8 cellular contexts compared by ENCODE assay signal in the genomic region with DNA sequence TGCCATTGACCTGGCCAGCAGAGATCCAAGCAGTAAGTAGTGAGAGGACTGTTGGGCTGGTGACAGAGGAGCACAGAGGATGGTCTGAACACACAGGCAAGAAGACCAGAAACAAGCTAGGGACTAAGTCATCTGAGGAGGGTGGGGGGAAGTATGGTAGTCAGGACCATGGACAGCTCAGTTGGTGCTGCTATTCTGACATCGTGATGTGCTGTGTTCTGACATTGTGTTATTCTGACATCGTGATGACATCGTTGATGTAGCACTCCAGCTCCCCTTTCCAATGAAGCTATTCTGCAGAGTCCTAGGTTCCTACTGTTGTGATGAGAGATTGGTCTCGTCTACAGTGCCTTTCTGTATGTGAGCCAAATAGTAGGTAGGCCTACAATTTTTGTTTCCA. TPM values are rescaled to one million over a fixed set of nuclear protein-coding genes. Genes with fewer than 3 reads are reported as not detected.
A peak's percentile ranks its signal among the peaks of the same experiment; 100 is the strongest.
DNase-seq lines count a peak whose midpoint lies in the region; ATAC-seq and TF ChIP-seq lines count a peak whose summit lies in the region.

No MANE protein-coding gene starts in this region.

- H3K9me3 ChIP-seq in endodermal cell (ENCODE audit: control insufficient read depth, low read length) = no peaks in the 10 kb centered on the region

- no peaks in the 10 kb centered on the region for H3K9me3 Mint-ChIP-seq in WTC11
- no peaks in the 10 kb centered on the region for H3K9me3 Mint-ChIP-seq in endodermal cell
- no peaks in the 10 kb centered on the region for H3K9me3 Mint-ChIP-seq in neural crest cell

- no peak for TF ChIP-seq CTCF in WTC11 (IDR thresholded peaks at IDR 0.05)
- TF ChIP-seq CTCF in endodermal cell (conservative IDR thresholded peaks at IDR 0.05) = no peak
- TF ChIP-seq CTCF in neural crest cell (conservative IDR thresholded peaks at IDR 0.05) = no peak

- H3K4me1 ChIP-seq in endodermal cell (ENCODE audit: control insufficient read depth, insufficient read depth, low read length) = no peaks in the 10 kb centered on the region

- POLR2A ChIA-PET in WTC11 (lab: Charles Lee) = no interaction called here

- H3K4me1 Mint-ChIP-seq in WTC11 (no peaks in the 10 kb centered on the region), endodermal cell (no peaks in the 10 kb centered on the region), neural crest cell (no peaks in the 10 kb centered on the region)

- CTCF ChIA-PET in WTC11 (lab: Charles Lee) = interaction anchor here (0.7 to 0.9 kb wide), 3 partner anchors 9 to 358 kb away, joined by 3 to 5 read pairs (median 3); no protein-coding TSS in a partner anchor

- WGBS in endodermal cell (ENCODE audit: insufficient coverage in 1 of 2, insufficient read length in 1 of 2), 2 experiments = 0 to 40% methylated on average over 1 to 4 of the region's 4 CpGs

- H3K9ac ChIP-seq in endodermal cell (ENCODE audit: extremely low read depth, low read length, poor library complexity, severe bottlenecking) = no peak overlapping the region

- H3K4me3 ChIP-seq in endodermal cell (ENCODE audit: low read length) = no peak overlapping the region

- no peaks in the 10 kb centered on the region for H3K36me3 ChIP-seq in endodermal cell (ENCODE audit: control insufficient read depth, insufficient read depth, low read length)

- no peak overlapping the region for H3K27ac ChIP-seq in endodermal cell (ENCODE audit: low read depth, low read length)

- peak; percentile 91 for ATAC-seq in WTC11

- DNase-seq in D341Med (ENCODE audit: low spot score) (peak; percentile 12), HUDEP-2 (lab: John Stamatoyannopoulos, UW; ENCODE audit: unreplicated experiment in 76 of 76) (peak in 62 of 76 experiments; percentile 3 to 77 (median 37)), WTC11 (ENCODE audit: low spot score) (peak; percentile 72), endodermal cell (peak; percentile 90), neural crest cell (ENCODE audit: low read depth, low spot score) (peak; percentile 63), NCI-H2227 treated with DMSO at 0.1 percent for 48 hours (lab: John Stamatoyannopoulos, UW) (no peak), NCI-H345 (lab: John Stamatoyannopoulos, UW) (no peak), cerebellum (ENCODE audit: low spot score) (no peak)

- H3K4me3 Mint-ChIP-seq in WTC11 (no peak overlapping the region), endodermal cell (no peak overlapping the region), neural crest cell (no peak overlapping the region)

- H3K27ac Mint-ChIP-seq in WTC11 = no peak overlapping the region
- H3K27ac Mint-ChIP-seq in endodermal cell = no peak overlapping the region
- H3K27ac Mint-ChIP-seq in neural crest cell (ENCODE audit: unreplicated experiment) = no peak overlapping the region

- H3K27me3 Mint-ChIP-seq in WTC11 (ENCODE audit: low read depth) (no peaks in the 10 kb centered on the region; the same call in 1 of the 2 replicates), endodermal cell (ENCODE audit: insufficient read depth) (peaks cover 2% of the 10 kb centered on the region), neural crest cell (ENCODE audit: low read depth) (peaks cover 12% of the 10 kb centered on the region)

- H3K36me3 Mint-ChIP-seq in WTC11 (no peaks in the 10 kb centered on the region), endodermal cell (ENCODE audit: low read depth) (no peaks in the 10 kb centered on the region), neural crest cell (ENCODE audit: low read depth) (no peaks in the 10 kb centered on the region)

- H3K27me3 ChIP-seq in endodermal cell (ENCODE audit: control insufficient read depth, insufficient read depth, low read length, poor library complexity, severe bottlenecking) = peaks cover 8% of the 10 kb centered on the region

TF ChIP-seq in WTC11, 78 proteins besides CTCF, POLR2A, EP300 and RAD21 (continues in another document):
- TF ChIP-seq, protein P1, sequence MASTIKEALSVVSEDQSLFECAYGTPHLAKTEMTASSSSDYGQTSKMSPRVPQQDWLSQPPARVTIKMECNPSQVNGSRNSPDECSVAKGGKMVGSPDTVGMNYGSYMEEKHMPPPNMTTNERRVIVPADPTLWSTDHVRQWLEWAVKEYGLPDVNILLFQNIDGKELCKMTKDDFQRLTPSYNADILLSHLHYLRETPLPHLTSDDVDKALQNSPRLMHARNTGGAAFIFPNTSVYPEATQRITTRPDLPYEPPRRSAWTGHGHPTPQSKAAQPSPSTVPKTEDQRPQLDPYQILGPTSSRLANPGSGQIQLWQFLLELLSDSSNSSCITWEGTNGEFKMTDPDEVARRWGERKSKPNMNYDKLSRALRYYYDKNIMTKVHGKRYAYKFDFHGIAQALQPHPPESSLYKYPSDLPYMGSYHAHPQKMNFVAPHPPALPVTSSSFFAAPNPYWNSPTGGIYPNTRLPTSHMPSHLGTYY (CRISPR knock-in tag; IDR thresholded peaks at IDR 0.05) = no peak
- TF ChIP-seq GABPB1 (CRISPR knock-in tag; IDR thresholded peaks at IDR 0.05) = peak; percentile 37; the same call in 1 of the 2 replicates
- TF ChIP-seq, protein P2, sequence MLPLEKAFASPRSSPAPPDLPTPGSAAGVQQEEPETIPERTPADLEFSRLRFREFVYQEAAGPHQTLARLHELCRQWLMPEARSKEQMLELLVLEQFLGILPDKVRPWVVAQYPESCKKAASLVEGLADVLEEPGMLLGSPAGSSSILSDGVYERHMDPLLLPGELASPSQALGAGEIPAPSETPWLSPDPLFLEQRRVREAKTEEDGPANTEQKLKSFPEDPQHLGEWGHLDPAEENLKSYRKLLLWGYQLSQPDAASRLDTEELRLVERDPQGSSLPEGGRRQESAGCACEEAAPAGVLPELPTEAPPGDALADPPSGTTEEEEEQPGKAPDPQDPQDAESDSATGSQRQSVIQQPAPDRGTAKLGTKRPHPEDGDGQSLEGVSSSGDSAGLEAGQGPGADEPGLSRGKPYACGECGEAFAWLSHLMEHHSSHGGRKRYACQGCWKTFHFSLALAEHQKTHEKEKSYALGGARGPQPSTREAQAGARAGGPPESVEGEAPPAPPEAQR (CRISPR knock-in tag; IDR thresholded peaks at IDR 0.05) = no peak
- peak; percentile 87 for TF ChIP-seq NFE2L1 (CRISPR knock-in tag; IDR thresholded peaks at IDR 0.05)
- TF ChIP-seq HMGA2 (CRISPR knock-in tag; IDR thresholded peaks at IDR 0.05) = no peak
- TF ChIP-seq, protein P3, sequence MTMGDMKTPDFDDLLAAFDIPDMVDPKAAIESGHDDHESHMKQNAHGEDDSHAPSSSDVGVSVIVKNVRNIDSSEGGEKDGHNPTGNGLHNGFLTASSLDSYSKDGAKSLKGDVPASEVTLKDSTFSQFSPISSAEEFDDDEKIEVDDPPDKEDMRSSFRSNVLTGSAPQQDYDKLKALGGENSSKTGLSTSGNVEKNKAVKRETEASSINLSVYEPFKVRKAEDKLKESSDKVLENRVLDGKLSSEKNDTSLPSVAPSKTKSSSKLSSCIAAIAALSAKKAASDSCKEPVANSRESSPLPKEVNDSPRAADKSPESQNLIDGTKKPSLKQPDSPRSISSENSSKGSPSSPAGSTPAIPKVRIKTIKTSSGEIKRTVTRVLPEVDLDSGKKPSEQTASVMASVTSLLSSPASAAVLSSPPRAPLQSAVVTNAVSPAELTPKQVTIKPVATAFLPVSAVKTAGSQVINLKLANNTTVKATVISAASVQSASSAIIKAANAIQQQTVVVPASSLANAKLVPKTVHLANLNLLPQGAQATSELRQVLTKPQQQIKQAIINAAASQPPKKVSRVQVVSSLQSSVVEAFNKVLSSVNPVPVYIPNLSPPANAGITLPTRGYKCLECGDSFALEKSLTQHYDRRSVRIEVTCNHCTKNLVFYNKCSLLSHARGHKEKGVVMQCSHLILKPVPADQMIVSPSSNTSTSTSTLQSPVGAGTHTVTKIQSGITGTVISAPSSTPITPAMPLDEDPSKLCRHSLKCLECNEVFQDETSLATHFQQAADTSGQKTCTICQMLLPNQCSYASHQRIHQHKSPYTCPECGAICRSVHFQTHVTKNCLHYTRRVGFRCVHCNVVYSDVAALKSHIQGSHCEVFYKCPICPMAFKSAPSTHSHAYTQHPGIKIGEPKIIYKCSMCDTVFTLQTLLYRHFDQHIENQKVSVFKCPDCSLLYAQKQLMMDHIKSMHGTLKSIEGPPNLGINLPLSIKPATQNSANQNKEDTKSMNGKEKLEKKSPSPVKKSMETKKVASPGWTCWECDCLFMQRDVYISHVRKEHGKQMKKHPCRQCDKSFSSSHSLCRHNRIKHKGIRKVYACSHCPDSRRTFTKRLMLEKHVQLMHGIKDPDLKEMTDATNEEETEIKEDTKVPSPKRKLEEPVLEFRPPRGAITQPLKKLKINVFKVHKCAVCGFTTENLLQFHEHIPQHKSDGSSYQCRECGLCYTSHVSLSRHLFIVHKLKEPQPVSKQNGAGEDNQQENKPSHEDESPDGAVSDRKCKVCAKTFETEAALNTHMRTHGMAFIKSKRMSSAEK (CRISPR knock-in tag; IDR thresholded peaks at IDR 0.05; ENCODE audit: borderline replicate concordance) = no peak
- TF ChIP-seq GRHL2 (CRISPR knock-in tag; IDR thresholded peaks at IDR 0.05; ENCODE audit: insufficient replicate concordance, severe bottlenecking) = no peak
- peak; percentile 40; the same call in 1 of the 2 replicates for TF ChIP-seq CREM (CRISPR knock-in tag; IDR thresholded peaks at IDR 0.05)
- TF ChIP-seq, protein P4, sequence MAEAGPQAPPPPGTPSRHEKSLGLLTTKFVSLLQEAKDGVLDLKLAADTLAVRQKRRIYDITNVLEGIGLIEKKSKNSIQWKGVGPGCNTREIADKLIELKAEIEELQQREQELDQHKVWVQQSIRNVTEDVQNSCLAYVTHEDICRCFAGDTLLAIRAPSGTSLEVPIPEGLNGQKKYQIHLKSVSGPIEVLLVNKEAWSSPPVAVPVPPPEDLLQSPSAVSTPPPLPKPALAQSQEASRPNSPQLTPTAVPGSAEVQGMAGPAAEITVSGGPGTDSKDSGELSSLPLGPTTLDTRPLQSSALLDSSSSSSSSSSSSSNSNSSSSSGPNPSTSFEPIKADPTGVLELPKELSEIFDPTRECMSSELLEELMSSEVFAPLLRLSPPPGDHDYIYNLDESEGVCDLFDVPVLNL (CRISPR knock-in tag; IDR thresholded peaks at IDR 0.05; ENCODE audit: borderline replicate concordance, low read depth) = no peak
- no peak for TF ChIP-seq JAZF1 (CRISPR knock-in tag; IDR thresholded peaks at IDR 0.05)
- TF ChIP-seq ZNF138 (CRISPR knock-in tag; conservative IDR thresholded peaks at IDR 0.05) = no peak

RNA-seq across cellular contexts. Expression of a gene that starts 28.7 kb away (rescaled TPM):
- not detected in 3 replicates for total RNA-seq in WTC11 (2021)
- total RNA-seq in endodermal cell = under 1 TPM; 0.22 to 0.29 TPM
- 1.7 TPM for polyA plus RNA-seq in endodermal cell (2013, experiment 1 of 2)
- 2.2 TPM for polyA plus RNA-seq in endodermal cell (2013, experiment 2 of 2)
- total RNA-seq in neural crest cell = 0.86 and 0.93 TPM in 2 replicates
- total RNA-seq in cerebellum = 6.5 TPM

RNA-seq across cellular contexts. Expression of a gene that starts 36.3 kb away (rescaled TPM):
- 6.4 to 10.5 TPM (median 9.3 TPM) in 3 replicates for total RNA-seq in WTC11 (2021)
- total RNA-seq in endodermal cell = 10 to 100 TPM; 10.4 to 10.9 TPM
- polyA plus RNA-seq in endodermal cell (2013, experiment 1 of 2) = 14.4 TPM
- 13.9 TPM for polyA plus RNA-seq in endodermal cell (2013, experiment 2 of 2)
- 15.3 and 15.7 TPM in 2 replicates for total RNA-seq in neural crest cell
- total RNA-seq in cerebellum = 17.0 TPM

Comparison
In these comparisons a context has a peak if more than half of its experiments do, and no peak if none do; other contexts are left out.
1. DNase-seq: peak in D341Med (single experiment), HUDEP-2 (62 of 76), WTC11 (single experiment), endodermal cell (single experiment) and neural crest cell (single experiment); none in NCI-H2227 treated with DMSO at 0.1 percent for 48 hours (single experiment), NCI-H345 (single experiment) and cerebellum (single experiment).